In genomic region chr11:71282581-71283351, GRCh38 we compare ENCODE assay signal across 1 cellular context.
TF ChIP-seq lines count a peak whose summit lies in the region.

No MANE protein-coding gene starts in this region.

TF ChIP-seq in HepG2, 621 proteins besides CTCF, POLR2A, EP300 and RAD21 (continued from another document):
- TF ChIP-seq CREB1 (IDR thresholded peaks at IDR 0.05) (no peak), CREB1 (CRISPR knock-in tag; IDR thresholded peaks at IDR 0.05) (0 out of 2 replicates have a peak, but pooled peaks have one; percentile 33), GABPA (IDR thresholded peaks at IDR 0.05; ENCODE audit: low read depth, low read length) (no peak), GABPA (CRISPR knock-in tag; IDR thresholded peaks at IDR 0.05; ENCODE audit: low read depth) (no peak), ZNF644 (CRISPR knock-in tag; IDR thresholded peaks at IDR 0.05; ENCODE audit: low read depth) (no peak), SOX13 (IDR thresholded peaks at IDR 0.05) (no peak), SOX13 (CRISPR knock-in tag; conservative IDR thresholded peaks at IDR 0.05 in 1 of 2, IDR thresholded peaks at IDR 0.05 in 1 of 2) (peak in 1 of 2 experiments; percentile 52; a peak in 1 of 4 replicates), TBX2 (CRISPR knock-in tag; IDR thresholded peaks at IDR 0.05; ENCODE audit: borderline replicate concordance) (peak; percentile 19; the same call in 1 of the 2 replicates), HOXD1 (CRISPR knock-in tag; IDR thresholded peaks at IDR 0.05) (no peak), BORCS8-MEF2B (CRISPR knock-in tag; IDR thresholded peaks at IDR 0.05) (no peak), ATF1 (CRISPR knock-in tag; IDR thresholded peaks at IDR 0.05) (no peak)
TF ChIP-seq in HepG2: peak in this region for 21.
